ENCODE assay signal across 22 cellular contexts in genomic region chr2:60780741-60781140, GRCh38.
"Had no signal": no experiment of that assay in that cellular context is flagged by ENCODE, and none has a peak within 500 bp of the region (broad histone marks: within the 10 kb centered on the region; RNA-seq: fewer than 3 reads in every experiment).

No MANE protein-coding gene starts in this region.

- H3K4me3 ChIP-seq: ascending aorta, coronary artery, gastroesophageal sphincter, heart right ventricle, mucosa of descending colon, neural progenitor cell, prostate gland, right atrium auricular region, tibial artery had no signal

- H3K4me1 Mint-ChIP-seq: activated CD4-positive, alpha-beta memory T cell treated with anti-CD3 and anti-CD28 coated beads, Interleukin-2, amount 10 ng/mL, durations not matched to agents 7 days and 5 days; activated CD4-positive, alpha-beta T cell treated with anti-CD3 and anti-CD28 coated beads for 36 hours; activated CD8-positive, alpha-beta memory T cell treated with anti-CD3 and anti-CD28 coated beads, Interleukin-2, amount 10 ng/mL, durations not matched to agents 7 days and 5 days; activated naive CD4-positive, alpha-beta T cell treated with anti-CD3 and anti-CD28 coated beads, Interleukin-2, amount 10 ng/mL, durations not matched to agents 7 days and 5 days; activated T-helper 17 cell treated with anti-CD3 and anti-CD28 coated beads, Interleukin-2, amount 50 U/mL, for 72 hours; immature natural killer cell; naive B cell; neural progenitor cell; WTC11 had no signal

- H3K27me3 Mint-ChIP-seq: activated CD4-positive, alpha-beta memory T cell treated with anti-CD3 and anti-CD28 coated beads, Interleukin-2, amount 10 ng/mL, durations not matched to agents 7 days and 5 days; activated CD4-positive, alpha-beta T cell treated with anti-CD3 and anti-CD28 coated beads for 36 hours; activated CD8-positive, alpha-beta memory T cell treated with anti-CD3 and anti-CD28 coated beads, Interleukin-2, amount 10 ng/mL, durations not matched to agents 7 days and 5 days; activated naive CD4-positive, alpha-beta T cell treated with anti-CD3 and anti-CD28 coated beads, Interleukin-2, amount 10 ng/mL, durations not matched to agents 7 days and 5 days; activated T-helper 17 cell treated with anti-CD3 and anti-CD28 coated beads, Interleukin-2, amount 50 U/mL, for 72 hours; naive B cell had no signal

- ATAC-seq: activated CD4-positive, alpha-beta T cell treated with anti-CD3 and anti-CD28 coated beads for 36 hours; activated CD8-positive, alpha-beta memory T cell treated with anti-CD3 and anti-CD28 coated beads, Interleukin-2, amount 10 ng/mL, durations not matched to agents 7 days and 5 days; activated T-helper 17 cell treated with anti-CD3 and anti-CD28 coated beads, Interleukin-2, amount 50 U/mL, for 72 hours; gastroesophageal sphincter; left ventricle myocardium superior; mucosa of descending colon; WTC11 had no signal

- H3K4me3 Mint-ChIP-seq: activated CD4-positive, alpha-beta memory T cell treated with anti-CD3 and anti-CD28 coated beads, Interleukin-2, amount 10 ng/mL, durations not matched to agents 7 days and 5 days; activated CD4-positive, alpha-beta T cell treated with anti-CD3 and anti-CD28 coated beads for 36 hours; activated CD8-positive, alpha-beta memory T cell treated with anti-CD3 and anti-CD28 coated beads, Interleukin-2, amount 10 ng/mL, durations not matched to agents 7 days and 5 days; activated naive CD4-positive, alpha-beta T cell treated with anti-CD3 and anti-CD28 coated beads, Interleukin-2, amount 10 ng/mL, durations not matched to agents 7 days and 5 days; activated T-helper 17 cell treated with anti-CD3 and anti-CD28 coated beads, Interleukin-2, amount 50 U/mL, for 72 hours; immature natural killer cell; naive B cell; neural progenitor cell; WTC11 had no signal

- H3K9me3 Mint-ChIP-seq: activated CD4-positive, alpha-beta memory T cell treated with anti-CD3 and anti-CD28 coated beads, Interleukin-2, amount 10 ng/mL, durations not matched to agents 7 days and 5 days; activated naive CD4-positive, alpha-beta T cell treated with anti-CD3 and anti-CD28 coated beads, Interleukin-2, amount 10 ng/mL, durations not matched to agents 7 days and 5 days; activated T-helper 17 cell treated with anti-CD3 and anti-CD28 coated beads, Interleukin-2, amount 50 U/mL, for 72 hours; immature natural killer cell; naive B cell; neural progenitor cell; WTC11 had no signal

- DNase-seq: activated CD4-positive, alpha-beta memory T cell treated with anti-CD3 and anti-CD28 coated beads, Interleukin-2, amount 10 ng/mL, durations not matched to agents 7 days and 5 days; activated CD4-positive, alpha-beta T cell treated with anti-CD3 and anti-CD28 coated beads for 36 hours; activated CD8-positive, alpha-beta memory T cell treated with anti-CD3 and anti-CD28 coated beads, Interleukin-2, amount 10 ng/mL, durations not matched to agents 7 days and 5 days; activated naive CD4-positive, alpha-beta T cell treated with anti-CD3 and anti-CD28 coated beads, Interleukin-2, amount 10 ng/mL, durations not matched to agents 7 days and 5 days; heart right ventricle; immature natural killer cell; kidney glomerular epithelial cell; left ventricle myocardium superior; mesenchymal stem cell; mucosa of descending colon; naive B cell; stimulated activated CD4-positive, alpha-beta T cell treated with anti-CD3 and anti-CD28 coated beads, Interleukin-2, amount 100 ng/mL, for 24 hours; stimulated activated naive CD4-positive, alpha-beta T cell treated with Interleukin-2 at 50 U/mL for 16 hours; tibial artery had no signal

- H3K27ac Mint-ChIP-seq: activated CD4-positive, alpha-beta memory T cell treated with anti-CD3 and anti-CD28 coated beads, Interleukin-2, amount 10 ng/mL, durations not matched to agents 7 days and 5 days; activated CD4-positive, alpha-beta T cell treated with anti-CD3 and anti-CD28 coated beads for 36 hours; activated CD8-positive, alpha-beta memory T cell treated with anti-CD3 and anti-CD28 coated beads, Interleukin-2, amount 10 ng/mL, durations not matched to agents 7 days and 5 days; activated naive CD4-positive, alpha-beta T cell treated with anti-CD3 and anti-CD28 coated beads, Interleukin-2, amount 10 ng/mL, durations not matched to agents 7 days and 5 days; activated T-helper 17 cell treated with anti-CD3 and anti-CD28 coated beads, Interleukin-2, amount 50 U/mL, for 72 hours; naive B cell; neural progenitor cell; WTC11 had no signal
